Comparison of ENCODE assay signal across 1 cellular context in the genomic region with DNA sequence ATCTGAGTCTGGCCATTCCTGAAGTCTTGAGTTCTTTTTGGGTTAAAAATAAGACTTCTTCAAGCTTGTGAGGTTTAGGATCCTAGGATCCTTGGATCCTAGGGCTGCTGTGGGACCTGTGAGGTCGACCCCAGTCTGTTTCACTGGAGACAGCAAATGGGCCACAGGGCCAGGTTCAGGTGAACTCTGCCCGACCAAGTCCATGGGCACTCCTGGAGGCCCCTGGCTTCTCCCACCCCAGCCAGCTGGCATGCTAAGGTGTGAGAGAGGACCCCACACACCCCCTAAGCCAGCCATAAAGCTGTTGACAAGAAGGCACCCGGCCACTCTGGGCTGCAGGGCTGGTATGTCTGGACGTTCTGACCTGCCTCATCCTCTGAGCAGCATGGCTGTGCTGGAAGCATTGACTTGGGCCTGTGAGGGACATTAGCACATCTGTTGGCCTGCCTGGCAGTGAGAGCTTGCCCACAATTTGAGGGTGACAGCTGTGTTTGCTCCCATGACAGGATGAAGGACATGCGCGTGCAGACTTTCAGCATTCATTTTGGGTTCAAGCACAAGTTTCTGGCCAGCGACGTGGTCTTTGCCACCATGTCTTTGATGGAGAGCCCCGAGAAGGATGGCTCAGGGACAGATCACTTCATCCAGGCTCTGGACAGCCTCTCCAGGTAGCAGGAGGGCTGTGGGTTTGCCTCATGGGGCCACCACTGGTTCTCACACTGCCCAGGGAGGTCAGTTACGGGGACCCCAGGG.
TF ChIP-seq lines count a peak whose summit lies in the region.

No MANE protein-coding gene starts in this region.

TF ChIP-seq in K562, 482 proteins besides CTCF, POLR2A, EP300 and RAD21 (continued from another document and continues in another):
- TF ChIP-seq, protein P1, sequence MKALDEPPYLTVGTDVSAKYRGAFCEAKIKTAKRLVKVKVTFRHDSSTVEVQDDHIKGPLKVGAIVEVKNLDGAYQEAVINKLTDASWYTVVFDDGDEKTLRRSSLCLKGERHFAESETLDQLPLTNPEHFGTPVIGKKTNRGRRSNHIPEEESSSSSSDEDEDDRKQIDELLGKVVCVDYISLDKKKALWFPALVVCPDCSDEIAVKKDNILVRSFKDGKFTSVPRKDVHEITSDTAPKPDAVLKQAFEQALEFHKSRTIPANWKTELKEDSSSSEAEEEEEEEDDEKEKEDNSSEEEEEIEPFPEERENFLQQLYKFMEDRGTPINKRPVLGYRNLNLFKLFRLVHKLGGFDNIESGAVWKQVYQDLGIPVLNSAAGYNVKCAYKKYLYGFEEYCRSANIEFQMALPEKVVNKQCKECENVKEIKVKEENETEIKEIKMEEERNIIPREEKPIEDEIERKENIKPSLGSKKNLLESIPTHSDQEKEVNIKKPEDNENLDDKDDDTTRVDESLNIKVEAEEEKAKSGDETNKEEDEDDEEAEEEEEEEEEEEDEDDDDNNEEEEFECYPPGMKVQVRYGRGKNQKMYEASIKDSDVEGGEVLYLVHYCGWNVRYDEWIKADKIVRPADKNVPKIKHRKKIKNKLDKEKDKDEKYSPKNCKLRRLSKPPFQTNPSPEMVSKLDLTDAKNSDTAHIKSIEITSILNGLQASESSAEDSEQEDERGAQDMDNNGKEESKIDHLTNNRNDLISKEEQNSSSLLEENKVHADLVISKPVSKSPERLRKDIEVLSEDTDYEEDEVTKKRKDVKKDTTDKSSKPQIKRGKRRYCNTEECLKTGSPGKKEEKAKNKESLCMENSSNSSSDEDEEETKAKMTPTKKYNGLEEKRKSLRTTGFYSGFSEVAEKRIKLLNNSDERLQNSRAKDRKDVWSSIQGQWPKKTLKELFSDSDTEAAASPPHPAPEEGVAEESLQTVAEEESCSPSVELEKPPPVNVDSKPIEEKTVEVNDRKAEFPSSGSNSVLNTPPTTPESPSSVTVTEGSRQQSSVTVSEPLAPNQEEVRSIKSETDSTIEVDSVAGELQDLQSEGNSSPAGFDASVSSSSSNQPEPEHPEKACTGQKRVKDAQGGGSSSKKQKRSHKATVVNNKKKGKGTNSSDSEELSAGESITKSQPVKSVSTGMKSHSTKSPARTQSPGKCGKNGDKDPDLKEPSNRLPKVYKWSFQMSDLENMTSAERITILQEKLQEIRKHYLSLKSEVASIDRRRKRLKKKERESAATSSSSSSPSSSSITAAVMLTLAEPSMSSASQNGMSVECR (CRISPR knock-in tag; IDR thresholded peaks at IDR 0.05), result no peak
- no peak for TF ChIP-seq ZNF766 (CRISPR knock-in tag; conservative IDR thresholded peaks at IDR 0.05)
- no peak for TF ChIP-seq ZNF24 (IDR thresholded peaks at IDR 0.05)
- no peak for TF ChIP-seq ZNF311 (CRISPR knock-in tag; IDR thresholded peaks at IDR 0.05)
- TF ChIP-seq MCM5 (IDR thresholded peaks at IDR 0.05; ENCODE audit: low read depth), result no peak
- no peak for TF ChIP-seq TBP (optimal IDR thresholded peaks at IDR 0.05; ENCODE audit: low read depth, low read length)
- TF ChIP-seq FOXP1 (CRISPR knock-in tag; IDR thresholded peaks at IDR 0.05), result 0 out of 2 replicates have a peak, but pooled peaks have one; percentile 45
- no peak for TF ChIP-seq NFATC3 (IDR thresholded peaks at IDR 0.05)
- TF ChIP-seq, protein P2, sequence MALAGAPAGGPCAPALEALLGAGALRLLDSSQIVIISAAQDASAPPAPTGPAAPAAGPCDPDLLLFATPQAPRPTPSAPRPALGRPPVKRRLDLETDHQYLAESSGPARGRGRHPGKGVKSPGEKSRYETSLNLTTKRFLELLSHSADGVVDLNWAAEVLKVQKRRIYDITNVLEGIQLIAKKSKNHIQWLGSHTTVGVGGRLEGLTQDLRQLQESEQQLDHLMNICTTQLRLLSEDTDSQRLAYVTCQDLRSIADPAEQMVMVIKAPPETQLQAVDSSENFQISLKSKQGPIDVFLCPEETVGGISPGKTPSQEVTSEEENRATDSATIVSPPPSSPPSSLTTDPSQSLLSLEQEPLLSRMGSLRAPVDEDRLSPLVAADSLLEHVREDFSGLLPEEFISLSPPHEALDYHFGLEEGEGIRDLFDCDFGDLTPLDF (CRISPR knock-in tag; IDR thresholded peaks at IDR 0.05), result 0 out of 2 replicates have a peak, but pooled peaks have one; percentile 22
- TF ChIP-seq TCF7L2 (IDR thresholded peaks at IDR 0.05; ENCODE audit: low read depth, low read length), result no peak
- TF ChIP-seq, protein P3, sequence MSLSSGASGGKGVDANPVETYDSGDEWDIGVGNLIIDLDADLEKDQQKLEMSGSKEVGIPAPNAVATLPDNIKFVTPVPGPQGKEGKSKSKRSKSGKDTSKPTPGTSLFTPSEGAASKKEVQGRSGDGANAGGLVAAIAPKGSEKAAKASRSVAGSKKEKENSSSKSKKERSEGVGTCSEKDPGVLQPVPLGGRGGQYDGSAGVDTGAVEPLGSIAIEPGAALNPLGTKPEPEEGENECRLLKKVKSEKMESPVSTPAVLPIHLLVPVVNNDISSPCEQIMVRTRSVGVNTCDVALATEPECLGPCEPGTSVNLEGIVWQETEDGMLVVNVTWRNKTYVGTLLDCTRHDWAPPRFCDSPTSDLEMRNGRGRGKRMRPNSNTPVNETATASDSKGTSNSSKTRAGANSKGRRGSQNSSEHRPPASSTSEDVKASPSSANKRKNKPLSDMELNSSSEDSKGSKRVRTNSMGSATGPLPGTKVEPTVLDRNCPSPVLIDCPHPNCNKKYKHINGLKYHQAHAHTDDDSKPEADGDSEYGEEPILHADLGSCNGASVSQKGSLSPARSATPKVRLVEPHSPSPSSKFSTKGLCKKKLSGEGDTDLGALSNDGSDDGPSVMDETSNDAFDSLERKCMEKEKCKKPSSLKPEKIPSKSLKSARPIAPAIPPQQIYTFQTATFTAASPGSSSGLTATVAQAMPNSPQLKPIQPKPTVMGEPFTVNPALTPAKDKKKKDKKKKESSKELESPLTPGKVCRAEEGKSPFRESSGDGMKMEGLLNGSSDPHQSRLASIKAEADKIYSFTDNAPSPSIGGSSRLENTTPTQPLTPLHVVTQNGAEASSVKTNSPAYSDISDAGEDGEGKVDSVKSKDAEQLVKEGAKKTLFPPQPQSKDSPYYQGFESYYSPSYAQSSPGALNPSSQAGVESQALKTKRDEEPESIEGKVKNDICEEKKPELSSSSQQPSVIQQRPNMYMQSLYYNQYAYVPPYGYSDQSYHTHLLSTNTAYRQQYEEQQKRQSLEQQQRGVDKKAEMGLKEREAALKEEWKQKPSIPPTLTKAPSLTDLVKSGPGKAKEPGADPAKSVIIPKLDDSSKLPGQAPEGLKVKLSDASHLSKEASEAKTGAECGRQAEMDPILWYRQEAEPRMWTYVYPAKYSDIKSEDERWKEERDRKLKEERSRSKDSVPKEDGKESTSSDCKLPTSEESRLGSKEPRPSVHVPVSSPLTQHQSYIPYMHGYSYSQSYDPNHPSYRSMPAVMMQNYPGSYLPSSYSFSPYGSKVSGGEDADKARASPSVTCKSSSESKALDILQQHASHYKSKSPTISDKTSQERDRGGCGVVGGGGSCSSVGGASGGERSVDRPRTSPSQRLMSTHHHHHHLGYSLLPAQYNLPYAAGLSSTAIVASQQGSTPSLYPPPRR (CRISPR knock-in tag; IDR thresholded peaks at IDR 0.05; ENCODE audit: borderline replicate concordance), result 0 out of 2 replicates have a peak, but pooled peaks have one; percentile 31
- TF ChIP-seq, protein P4, sequence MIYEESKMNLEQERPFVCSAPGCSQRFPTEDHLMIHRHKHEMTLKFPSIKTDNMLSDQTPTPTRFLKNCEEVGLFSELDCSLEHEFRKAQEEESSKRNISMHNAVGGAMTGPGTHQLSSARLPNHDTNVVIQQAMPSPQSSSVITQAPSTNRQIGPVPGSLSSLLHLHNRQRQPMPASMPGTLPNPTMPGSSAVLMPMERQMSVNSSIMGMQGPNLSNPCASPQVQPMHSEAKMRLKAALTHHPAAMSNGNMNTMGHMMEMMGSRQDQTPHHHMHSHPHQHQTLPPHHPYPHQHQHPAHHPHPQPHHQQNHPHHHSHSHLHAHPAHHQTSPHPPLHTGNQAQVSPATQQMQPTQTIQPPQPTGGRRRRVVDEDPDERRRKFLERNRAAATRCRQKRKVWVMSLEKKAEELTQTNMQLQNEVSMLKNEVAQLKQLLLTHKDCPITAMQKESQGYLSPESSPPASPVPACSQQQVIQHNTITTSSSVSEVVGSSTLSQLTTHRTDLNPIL (CRISPR knock-in tag; IDR thresholded peaks at IDR 0.05), result no peak
- no peak for TF ChIP-seq TAF9B (IDR thresholded peaks at IDR 0.05; ENCODE audit: partially characterized antibody)
- TF ChIP-seq, protein P5, sequence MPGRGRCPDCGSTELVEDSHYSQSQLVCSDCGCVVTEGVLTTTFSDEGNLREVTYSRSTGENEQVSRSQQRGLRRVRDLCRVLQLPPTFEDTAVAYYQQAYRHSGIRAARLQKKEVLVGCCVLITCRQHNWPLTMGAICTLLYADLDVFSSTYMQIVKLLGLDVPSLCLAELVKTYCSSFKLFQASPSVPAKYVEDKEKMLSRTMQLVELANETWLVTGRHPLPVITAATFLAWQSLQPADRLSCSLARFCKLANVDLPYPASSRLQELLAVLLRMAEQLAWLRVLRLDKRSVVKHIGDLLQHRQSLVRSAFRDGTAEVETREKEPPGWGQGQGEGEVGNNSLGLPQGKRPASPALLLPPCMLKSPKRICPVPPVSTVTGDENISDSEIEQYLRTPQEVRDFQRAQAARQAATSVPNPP (IDR thresholded peaks at IDR 0.05; ENCODE audit: borderline replicate concordance, insufficient read depth, insufficient read length), result no peak
- TF ChIP-seq, protein P6, sequence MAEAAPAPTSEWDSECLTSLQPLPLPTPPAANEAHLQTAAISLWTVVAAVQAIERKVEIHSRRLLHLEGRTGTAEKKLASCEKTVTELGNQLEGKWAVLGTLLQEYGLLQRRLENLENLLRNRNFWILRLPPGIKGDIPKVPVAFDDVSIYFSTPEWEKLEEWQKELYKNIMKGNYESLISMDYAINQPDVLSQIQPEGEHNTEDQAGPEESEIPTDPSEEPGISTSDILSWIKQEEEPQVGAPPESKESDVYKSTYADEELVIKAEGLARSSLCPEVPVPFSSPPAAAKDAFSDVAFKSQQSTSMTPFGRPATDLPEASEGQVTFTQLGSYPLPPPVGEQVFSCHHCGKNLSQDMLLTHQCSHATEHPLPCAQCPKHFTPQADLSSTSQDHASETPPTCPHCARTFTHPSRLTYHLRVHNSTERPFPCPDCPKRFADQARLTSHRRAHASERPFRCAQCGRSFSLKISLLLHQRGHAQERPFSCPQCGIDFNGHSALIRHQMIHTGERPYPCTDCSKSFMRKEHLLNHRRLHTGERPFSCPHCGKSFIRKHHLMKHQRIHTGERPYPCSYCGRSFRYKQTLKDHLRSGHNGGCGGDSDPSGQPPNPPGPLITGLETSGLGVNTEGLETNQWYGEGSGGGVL (CRISPR knock-in tag; IDR thresholded peaks at IDR 0.05), result no peak
- no peak for TF ChIP-seq PTBP1 (IDR thresholded peaks at IDR 0.05; ENCODE audit: low read depth, low read length)
- TF ChIP-seq IFI16 (CRISPR knock-in tag; IDR thresholded peaks at IDR 0.05), result no peak
- TF ChIP-seq, protein P7, sequence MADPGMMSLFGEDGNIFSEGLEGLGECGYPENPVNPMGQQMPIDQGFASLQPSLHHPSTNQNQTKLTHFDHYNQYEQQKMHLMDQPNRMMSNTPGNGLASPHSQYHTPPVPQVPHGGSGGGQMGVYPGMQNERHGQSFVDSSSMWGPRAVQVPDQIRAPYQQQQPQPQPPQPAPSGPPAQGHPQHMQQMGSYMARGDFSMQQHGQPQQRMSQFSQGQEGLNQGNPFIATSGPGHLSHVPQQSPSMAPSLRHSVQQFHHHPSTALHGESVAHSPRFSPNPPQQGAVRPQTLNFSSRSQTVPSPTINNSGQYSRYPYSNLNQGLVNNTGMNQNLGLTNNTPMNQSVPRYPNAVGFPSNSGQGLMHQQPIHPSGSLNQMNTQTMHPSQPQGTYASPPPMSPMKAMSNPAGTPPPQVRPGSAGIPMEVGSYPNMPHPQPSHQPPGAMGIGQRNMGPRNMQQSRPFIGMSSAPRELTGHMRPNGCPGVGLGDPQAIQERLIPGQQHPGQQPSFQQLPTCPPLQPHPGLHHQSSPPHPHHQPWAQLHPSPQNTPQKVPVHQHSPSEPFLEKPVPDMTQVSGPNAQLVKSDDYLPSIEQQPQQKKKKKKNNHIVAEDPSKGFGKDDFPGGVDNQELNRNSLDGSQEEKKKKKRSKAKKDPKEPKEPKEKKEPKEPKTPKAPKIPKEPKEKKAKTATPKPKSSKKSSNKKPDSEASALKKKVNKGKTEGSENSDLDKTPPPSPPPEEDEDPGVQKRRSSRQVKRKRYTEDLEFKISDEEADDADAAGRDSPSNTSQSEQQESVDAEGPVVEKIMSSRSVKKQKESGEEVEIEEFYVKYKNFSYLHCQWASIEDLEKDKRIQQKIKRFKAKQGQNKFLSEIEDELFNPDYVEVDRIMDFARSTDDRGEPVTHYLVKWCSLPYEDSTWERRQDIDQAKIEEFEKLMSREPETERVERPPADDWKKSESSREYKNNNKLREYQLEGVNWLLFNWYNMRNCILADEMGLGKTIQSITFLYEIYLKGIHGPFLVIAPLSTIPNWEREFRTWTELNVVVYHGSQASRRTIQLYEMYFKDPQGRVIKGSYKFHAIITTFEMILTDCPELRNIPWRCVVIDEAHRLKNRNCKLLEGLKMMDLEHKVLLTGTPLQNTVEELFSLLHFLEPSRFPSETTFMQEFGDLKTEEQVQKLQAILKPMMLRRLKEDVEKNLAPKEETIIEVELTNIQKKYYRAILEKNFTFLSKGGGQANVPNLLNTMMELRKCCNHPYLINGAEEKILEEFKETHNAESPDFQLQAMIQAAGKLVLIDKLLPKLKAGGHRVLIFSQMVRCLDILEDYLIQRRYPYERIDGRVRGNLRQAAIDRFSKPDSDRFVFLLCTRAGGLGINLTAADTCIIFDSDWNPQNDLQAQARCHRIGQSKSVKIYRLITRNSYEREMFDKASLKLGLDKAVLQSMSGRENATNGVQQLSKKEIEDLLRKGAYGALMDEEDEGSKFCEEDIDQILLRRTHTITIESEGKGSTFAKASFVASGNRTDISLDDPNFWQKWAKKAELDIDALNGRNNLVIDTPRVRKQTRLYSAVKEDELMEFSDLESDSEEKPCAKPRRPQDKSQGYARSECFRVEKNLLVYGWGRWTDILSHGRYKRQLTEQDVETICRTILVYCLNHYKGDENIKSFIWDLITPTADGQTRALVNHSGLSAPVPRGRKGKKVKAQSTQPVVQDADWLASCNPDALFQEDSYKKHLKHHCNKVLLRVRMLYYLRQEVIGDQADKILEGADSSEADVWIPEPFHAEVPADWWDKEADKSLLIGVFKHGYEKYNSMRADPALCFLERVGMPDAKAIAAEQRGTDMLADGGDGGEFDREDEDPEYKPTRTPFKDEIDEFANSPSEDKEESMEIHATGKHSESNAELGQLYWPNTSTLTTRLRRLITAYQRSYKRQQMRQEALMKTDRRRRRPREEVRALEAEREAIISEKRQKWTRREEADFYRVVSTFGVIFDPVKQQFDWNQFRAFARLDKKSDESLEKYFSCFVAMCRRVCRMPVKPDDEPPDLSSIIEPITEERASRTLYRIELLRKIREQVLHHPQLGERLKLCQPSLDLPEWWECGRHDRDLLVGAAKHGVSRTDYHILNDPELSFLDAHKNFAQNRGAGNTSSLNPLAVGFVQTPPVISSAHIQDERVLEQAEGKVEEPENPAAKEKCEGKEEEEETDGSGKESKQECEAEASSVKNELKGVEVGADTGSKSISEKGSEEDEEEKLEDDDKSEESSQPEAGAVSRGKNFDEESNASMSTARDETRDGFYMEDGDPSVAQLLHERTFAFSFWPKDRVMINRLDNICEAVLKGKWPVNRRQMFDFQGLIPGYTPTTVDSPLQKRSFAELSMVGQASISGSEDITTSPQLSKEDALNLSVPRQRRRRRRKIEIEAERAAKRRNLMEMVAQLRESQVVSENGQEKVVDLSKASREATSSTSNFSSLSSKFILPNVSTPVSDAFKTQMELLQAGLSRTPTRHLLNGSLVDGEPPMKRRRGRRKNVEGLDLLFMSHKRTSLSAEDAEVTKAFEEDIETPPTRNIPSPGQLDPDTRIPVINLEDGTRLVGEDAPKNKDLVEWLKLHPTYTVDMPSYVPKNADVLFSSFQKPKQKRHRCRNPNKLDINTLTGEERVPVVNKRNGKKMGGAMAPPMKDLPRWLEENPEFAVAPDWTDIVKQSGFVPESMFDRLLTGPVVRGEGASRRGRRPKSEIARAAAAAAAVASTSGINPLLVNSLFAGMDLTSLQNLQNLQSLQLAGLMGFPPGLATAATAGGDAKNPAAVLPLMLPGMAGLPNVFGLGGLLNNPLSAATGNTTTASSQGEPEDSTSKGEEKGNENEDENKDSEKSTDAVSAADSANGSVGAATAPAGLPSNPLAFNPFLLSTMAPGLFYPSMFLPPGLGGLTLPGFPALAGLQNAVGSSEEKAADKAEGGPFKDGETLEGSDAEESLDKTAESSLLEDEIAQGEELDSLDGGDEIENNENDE (IDR thresholded peaks at IDR 0.05; ENCODE audit: low read depth, low read length), result no peak
- TF ChIP-seq ZNF764 (CRISPR knock-in tag; IDR thresholded peaks at IDR 0.05; ENCODE audit: low read depth), result 0 out of 2 replicates have a peak, but pooled peaks have one; percentile 4
